In the genomic region with DNA sequence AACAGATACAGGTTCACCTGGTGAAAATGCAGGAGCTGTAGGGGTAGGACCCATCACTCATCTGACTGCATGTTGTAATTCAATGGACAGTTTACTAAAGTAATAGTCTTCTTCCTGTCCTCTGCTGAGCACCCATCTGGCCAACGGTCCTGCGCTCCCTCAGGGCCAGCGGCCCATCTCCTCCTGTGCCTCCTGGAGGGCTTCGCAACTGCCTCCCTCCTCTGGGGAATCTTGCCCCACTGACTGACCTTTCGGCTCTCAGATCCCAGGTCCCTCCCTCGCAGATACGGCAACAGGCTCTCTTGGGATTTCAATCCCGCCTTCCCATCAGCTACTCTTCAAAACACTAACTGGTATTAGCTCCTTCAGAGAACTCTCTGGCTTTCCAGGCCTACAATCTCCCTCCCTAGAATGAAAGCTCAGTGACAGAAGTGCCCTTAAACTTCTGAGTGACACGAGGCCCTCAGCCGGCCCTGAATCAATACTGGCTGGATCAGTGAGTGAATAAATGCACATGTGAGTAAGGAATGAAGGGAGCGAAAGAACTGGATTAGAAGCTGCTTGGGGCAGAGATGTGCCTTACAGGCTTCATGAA, we compare ENCODE assay signal across 8 cellular contexts. TPM values are rescaled to one million over a fixed set of nuclear protein-coding genes. Genes with fewer than 3 reads are reported as not detected.
DNase-seq lines count a peak whose midpoint lies in the region; ATAC-seq and TF ChIP-seq lines count a peak whose summit lies in the region.

No MANE protein-coding gene starts in this region.

- H3K27ac ChIP-seq in tibial nerve (peak overlapping the region; percentile 70 to 85 (median 78)), Peyer's patch (peak overlapping the region in 2 of 4 donors; percentile 89 to 90)

- H3K4me3 ChIP-seq in kidney epithelial cell (ENCODE audit: low read depth, low read length) (peak overlapping the region; percentile 81), tibial nerve (peak overlapping the region; percentile 47 to 80 (median 80)), Peyer's patch (peak overlapping the region in 1 of 4 donors; percentile 91)

- H3K36me3 ChIP-seq in kidney epithelial cell (ENCODE audit: control insufficient read depth, insufficient read depth, low read length) (no peaks in the 10 kb centered on the region), tibial nerve (no peaks in the 10 kb centered on the region), Peyer's patch (no peaks in the 10 kb centered on the region)

- H3K9me3 Mint-ChIP-seq in activated T-cell treated with anti-CD3 and anti-CD28 coated beads, Interleukin-2, amount 50 U/mL, for 72 hours: no peaks in the 10 kb centered on the region
- H3K9me3 Mint-ChIP-seq in activated T-helper 2 cell treated with anti-CD3 and anti-CD28 coated beads, Interferon-gamma antibody, Interleukin-2, Interleukin-4, amounts not matched to agents 10 μg/mL and 5 μg/mL and 100 μg/mL, durations not matched to agents 14 hours and 24 hours and 36 hours: no peaks in the 10 kb centered on the region

- H3K9me3 ChIP-seq in tibial nerve (no peaks in the 10 kb centered on the region), Peyer's patch (no peaks in the 10 kb centered on the region)

- H3K4me3 Mint-ChIP-seq in activated T-cell treated with anti-CD3 and anti-CD28 coated beads, Interleukin-2, amount 50 U/mL, for 72 hours: peak overlapping the region; percentile 90 to 96
- peak overlapping the region; percentile 96 for H3K4me3 Mint-ChIP-seq in activated T-helper 2 cell treated with anti-CD3 and anti-CD28 coated beads, Interferon-gamma antibody, Interleukin-2, Interleukin-4, amounts not matched to agents 10 μg/mL and 5 μg/mL and 100 μg/mL, durations not matched to agents 14 hours and 24 hours and 36 hours (ENCODE audit: low read depth)

- no peak for DNase-seq in activated T-cell treated with anti-CD3 and anti-CD28 coated beads, Interleukin-2, amount 50 U/mL, for 72 hours
- no peak for DNase-seq in activated T-cell treated with anti-CD3 and anti-CD28 coated beads, Interleukin-2, amount 50 U/mL, for 48 hours
- DNase-seq in activated T-helper 2 cell treated with anti-CD3 and anti-CD28 coated beads, Interferon-gamma antibody, Interleukin-2, Interleukin-4, amounts not matched to agents 10 μg/mL and 5 μg/mL and 100 μg/mL, durations not matched to agents 14 hours and 24 hours and 36 hours (ENCODE audit: low spot score): no peak
- DNase-seq in kidney epithelial cell (ENCODE audit: low read depth) (no peak), tibial nerve (ENCODE audit: low spot score in 2 of 2) (no peak), Peyer's patch (no peak)

- no peak for TF ChIP-seq POLR2A in tibial nerve (IDR thresholded peaks at IDR 0.05)
- no peak for TF ChIP-seq POLR2A in Peyer's patch (IDR thresholded peaks at IDR 0.05)

- no peak for TF ChIP-seq EP300 in tibial nerve (IDR thresholded peaks at IDR 0.05)

- ATAC-seq in activated T-cell treated with anti-CD3 and anti-CD28 coated beads, Interleukin-2, amount 50 U/mL, for 72 hours (replicated peaks in 1 of 2): no peak
- ATAC-seq in HG02973 (IDR thresholded peaks at IDR 0.05; ENCODE audit: unreplicated experiment) (no peak), GM19455 (IDR thresholded peaks at IDR 0.05; ENCODE audit: unreplicated experiment) (no peak)

- TF ChIP-seq CTCF in kidney epithelial cell (IDR thresholded peaks at IDR 0.05; ENCODE audit: insufficient read depth, low read length, poor library complexity, severe bottlenecking) (no peak), tibial nerve (IDR thresholded peaks at IDR 0.05) (no peak), Peyer's patch (IDR thresholded peaks at IDR 0.05) (no peak)

- 49 to 50% methylated on average over 11 of the region's 11 CpGs for WGBS in tibial nerve, 2 donors

- H3K4me1 ChIP-seq in tibial nerve: peaks cover 0 to 59% (median 17%) of the 10 kb centered on the region in 4 donors
- peaks cover 0 to 18% (median 9%) of the 10 kb centered on the region in 4 donors for H3K4me1 ChIP-seq in Peyer's patch

- peaks cover 38% of the 10 kb centered on the region for H3K4me1 Mint-ChIP-seq in activated T-cell treated with anti-CD3 and anti-CD28 coated beads, Interleukin-2, amount 50 U/mL, for 72 hours (ENCODE audit: low read depth)
- peaks cover 12% of the 10 kb centered on the region for H3K4me1 Mint-ChIP-seq in activated T-helper 2 cell treated with anti-CD3 and anti-CD28 coated beads, Interferon-gamma antibody, Interleukin-2, Interleukin-4, amounts not matched to agents 10 μg/mL and 5 μg/mL and 100 μg/mL, durations not matched to agents 14 hours and 24 hours and 36 hours (ENCODE audit: low read depth)

- no peaks in the 10 kb centered on the region for H3K36me3 Mint-ChIP-seq in activated T-cell treated with anti-CD3 and anti-CD28 coated beads, Interleukin-2, amount 50 U/mL, for 72 hours (ENCODE audit: insufficient read depth in 2 of 2)
- H3K36me3 Mint-ChIP-seq in activated T-helper 2 cell treated with anti-CD3 and anti-CD28 coated beads, Interferon-gamma antibody, Interleukin-2, Interleukin-4, amounts not matched to agents 10 μg/mL and 5 μg/mL and 100 μg/mL, durations not matched to agents 14 hours and 24 hours and 36 hours (ENCODE audit: low read depth): no peaks in the 10 kb centered on the region

- intact Hi-C loops in activated T-helper 2 cell treated with anti-CD3 and anti-CD28 coated beads, Interferon-gamma antibody, Interleukin-2, Interleukin-4, amounts not matched to agents 10 μg/mL and 5 μg/mL and 100 μg/mL, durations not matched to agents 14 hours and 24 hours and 36 hours (cut with micrococcal nuclease): loop anchor here (2.0 to 5.0 kb wide), 5 partner anchors 162 to 592 kb away; a partner anchor contains a TSS

- H3K27me3 ChIP-seq in kidney epithelial cell (ENCODE audit: control insufficient read depth, insufficient read depth, low read length) (no peaks in the 10 kb centered on the region), tibial nerve (no peaks in the 10 kb centered on the region), Peyer's patch (no peaks in the 10 kb centered on the region)

- H3K27me3 Mint-ChIP-seq in activated T-cell treated with anti-CD3 and anti-CD28 coated beads, Interleukin-2, amount 50 U/mL, for 72 hours (ENCODE audit: low read depth): no peaks in the 10 kb centered on the region
- H3K27me3 Mint-ChIP-seq in activated T-helper 2 cell treated with anti-CD3 and anti-CD28 coated beads, Interferon-gamma antibody, Interleukin-2, Interleukin-4, amounts not matched to agents 10 μg/mL and 5 μg/mL and 100 μg/mL, durations not matched to agents 14 hours and 24 hours and 36 hours (ENCODE audit: low read depth): no peaks in the 10 kb centered on the region

- peak overlapping the region; percentile 13 for H3K27ac Mint-ChIP-seq in activated T-cell treated with anti-CD3 and anti-CD28 coated beads, Interleukin-2, amount 50 U/mL, for 72 hours
- peak overlapping the region; percentile 96 for H3K27ac Mint-ChIP-seq in activated T-helper 2 cell treated with anti-CD3 and anti-CD28 coated beads, Interferon-gamma antibody, Interleukin-2, Interleukin-4, amounts not matched to agents 10 μg/mL and 5 μg/mL and 100 μg/mL, durations not matched to agents 14 hours and 24 hours and 36 hours

RNA-seq across cellular contexts. Expression of a gene that starts 1.3 kb away (rescaled TPM):
- total RNA-seq in activated T-cell treated with anti-CD3 and anti-CD28 coated beads, Interleukin-2, amount 50 U/mL, for 72 hours: 10 to 100 TPM; 21.6 to 36.8 TPM
- total RNA-seq in activated T-helper 2 cell treated with anti-CD3 and anti-CD28 coated beads, Interferon-gamma antibody, Interleukin-2, Interleukin-4, amounts not matched to agents 10 μg/mL and 5 μg/mL and 100 μg/mL, durations not matched to agents 14 hours and 24 hours and 36 hours: 37.4 and 39.2 TPM in 2 replicates
- total RNA-seq in kidney epithelial cell: 87.2 and 109 TPM in 2 replicates
- total RNA-seq in tibial nerve: 10 to 100 TPM; 29.5 to 80.8 (median 58.8) TPM
- 10 to 100 TPM in 3 of 4 donors, 1 to 10 TPM in 1; 9.9 to 25.0 (median 17.8) TPM for total RNA-seq in Peyer's patch
